26 cellular contexts compared by ENCODE assay signal in the genomic region with DNA sequence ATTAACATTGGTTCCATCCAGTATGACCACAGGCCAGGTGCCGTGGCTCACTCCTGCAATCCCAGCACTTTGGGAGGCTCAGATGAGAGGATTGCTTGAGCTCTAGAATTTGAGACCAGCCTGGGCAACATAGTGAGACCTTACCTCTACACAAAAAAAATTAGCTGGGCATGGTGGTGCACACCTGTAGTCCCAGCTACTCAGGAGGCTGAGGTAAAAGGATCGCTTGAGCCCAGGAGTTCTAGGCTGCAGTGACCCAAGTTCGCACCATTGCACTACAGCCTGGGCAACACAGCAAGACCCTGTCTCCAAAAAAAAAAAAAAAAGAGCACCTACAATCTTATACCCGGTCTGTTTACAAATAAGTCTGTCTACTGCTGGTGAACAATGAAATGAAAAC. TPM values are rescaled to one million over a fixed set of nuclear protein-coding genes. Genes with fewer than 3 reads are reported as not detected.
"Had no signal": no experiment of that assay in that cellular context is flagged by ENCODE, and none has a peak within 500 bp of the region (broad histone marks: within the 10 kb centered on the region; RNA-seq: fewer than 3 reads in every experiment).

No MANE protein-coding gene starts in this region.

- H3K9me3 ChIP-seq: pancreas, prostate gland, spleen, stomach, thoracic aorta, thyroid gland, transverse colon, upper lobe of right lung, uterus had no signal

- H2AFZ ChIP-seq: neural progenitor cell had no signal

- H3K9ac ChIP-seq: neural progenitor cell had no signal

- H3K27ac ChIP-seq: neural progenitor cell, pancreas, prostate gland, skin epidermis, spleen, stomach, thoracic aorta, thyroid gland, transverse colon, upper lobe of right lung, uterus had no signal

- H3K4me1 ChIP-seq: neural progenitor cell, pancreas, prostate gland, thyroid gland, transverse colon had no signal

- H3K4me3 ChIP-seq: neural progenitor cell, pancreas, prostate gland, skin epidermis, smooth muscle cell, spleen, stomach, thoracic aorta, thyroid gland, transverse colon, upper lobe of right lung, uterus had no signal

- ATAC-seq: naive thymus-derived CD4-positive, alpha-beta T cell; natural killer cell; pancreas; right cardiac atrium; sciatic nerve; stimulated activated memory B cell treated with anti-CD40 and anti-IgM and Interleukin-4, amounts not matched to agents 10 μg/mL and 1 μg/mL and 100 μg/mL, for 72 hours; upper lobe of right lung had no signal

- H3K27me3 ChIP-seq: neural progenitor cell, pancreas, spleen, stomach, thyroid gland, transverse colon, upper lobe of right lung, uterus had no signal

- H3K36me3 ChIP-seq: uterus had no signal

- H3K4me2 ChIP-seq: neural progenitor cell, smooth muscle cell had no signal

- FAIRE-seq: pancreas had no signal

- DNase-seq: naive thymus-derived CD4-positive, alpha-beta T cell; natural killer cell; nucleus accumbens; pancreas; right cardiac atrium; spleen; stimulated activated CD4-positive, alpha-beta T cell treated with anti-CD3 and anti-CD28 coated beads, Interleukin-12 subunit alpha, Interleukin-12 subunit beta, amount 100 ng/mL, for 4 hours; stimulated activated CD4-positive, alpha-beta T cell treated with anti-CD3 and anti-CD28 coated beads, Interleukin-1b, Interleukin-23, amount 100 ng/mL, for 48 hours; stimulated activated CD4-positive, alpha-beta T cell treated with anti-CD3 and anti-CD28 coated beads, Interleukin-4, amount 100 ng/mL, for 1 hour; stimulated activated CD4-positive, alpha-beta T cell treated with anti-CD3 and anti-CD28 coated beads, Interleukin-4, amount 100 ng/mL, for 4 hours; stimulated activated CD8-positive, alpha-beta memory T cell treated with anti-CD3 and anti-CD28 coated beads, Interleukin-4, amount 100 ng/mL, for 48 hours; stimulated activated naive CD4-positive, alpha-beta T cell treated with Interleukin-2 at 50 U/mL for 16 hours; stomach; thyroid gland; transverse colon; upper lobe of right lung; uterus had no signal

RNA-seq across cellular contexts. Expression of a gene that starts 29.4 kb away (rescaled TPM):
- total RNA-seq: urinary bladder had no signal
- polyA plus RNA-seq: naive thymus-derived CD4-positive, alpha-beta T cell; neural cell; smooth muscle cell had no signal
